36 cellular contexts compared by ENCODE assay signal in genomic region chr1:34905098-34905459, GRCh38.
"Had no signal": no experiment of that assay in that cellular context is flagged by ENCODE, and none has a peak within 500 bp of the region (broad histone marks: within the 10 kb centered on the region; RNA-seq: fewer than 3 reads in every experiment).

No MANE protein-coding gene starts in this region.

- H3K4me1 Mint-ChIP-seq: activated B cell treated with CpG ODN at 0.5 μM for 24 hours; activated CD4-positive, alpha-beta T cell treated with anti-CD3 and anti-CD28 coated beads, Interleukin-2, amount 10 ng/mL, durations not matched to agents 24 days and 14 days; activated naive CD8-positive, alpha-beta T cell treated with anti-CD3 and anti-CD28 coated beads for 36 hours; activated T-helper 17 cell treated with anti-CD3 and anti-CD28 coated beads, Interleukin-2, amount 50 U/mL, for 72 hours had no signal

- H3K4me1 ChIP-seq: adrenal gland, body of pancreas, breast epithelium had no signal

- H3K4me3 Mint-ChIP-seq: activated B cell treated with CpG ODN at 0.5 μM for 24 hours; activated CD4-positive, alpha-beta memory T cell treated with anti-CD3 and anti-CD28 coated beads for 36 hours; activated CD4-positive, alpha-beta T cell treated with anti-CD3 and anti-CD28 coated beads, Interleukin-2, amount 10 ng/mL, durations not matched to agents 24 days and 14 days; activated CD8-positive, alpha-beta T cell treated with anti-CD3 and anti-CD28 coated beads for 36 hours; activated naive CD4-positive, alpha-beta T cell treated with anti-CD3 and anti-CD28 coated beads for 36 hours; activated naive CD8-positive, alpha-beta T cell treated with anti-CD3 and anti-CD28 coated beads for 36 hours; activated T-cell treated with anti-CD3 and anti-CD28 coated beads, Interleukin-2, amount 50 U/mL, for 4 hours; activated T-cell treated with anti-CD3 and anti-CD28 coated beads, Interleukin-2, amount 50 U/mL, for 72 hours; activated T-helper 1 cell treated with anti-CD3 and anti-CD28 coated beads, Interleukin-12 subunit alpha, Interleukin-12 subunit beta, Interleukin-2, Interleukin-4 antibody, amounts not matched to agents 30 ng/mL and 10 ng/mL and 1 ng/mL, durations not matched to agents 14 hours and 24 hours and 36 hours; activated T-helper 17 cell treated with anti-CD3 and anti-CD28 coated beads, Interleukin-2, amount 50 U/mL, for 72 hours; T-helper 1 cell treated with Interleukin-12 subunit alpha and Interleukin-12 subunit beta and Interleukin-4 antibody, amounts not matched to agents 30 μg/mL and 1 μg/mL, for 36 hours; T-helper 2 cell treated with Interferon-gamma antibody and Interleukin-4, amounts not matched to agents 5 μg/mL and 100 μg/mL, for 36 hours had no signal

- H3K36me3 ChIP-seq: adrenal gland, brain microvascular endothelial cell, breast epithelium had no signal

- ATAC-seq: activated CD8-positive, alpha-beta T cell treated with anti-CD3 and anti-CD28 coated beads for 36 hours; activated naive CD4-positive, alpha-beta T cell treated with anti-CD3 and anti-CD28 coated beads, Interleukin-2, amount 50 U/mL, for 72 hours; activated T-cell treated with anti-CD3 and anti-CD28 coated beads, Interleukin-2, amount 50 U/mL, for 4 hours; activated T-cell treated with anti-CD3 and anti-CD28 coated beads, Interleukin-2, amount 50 U/mL, for 72 hours; activated T-helper 17 cell treated with anti-CD3 and anti-CD28 coated beads, Interleukin-2, amount 50 U/mL, for 72 hours; body of pancreas had no signal

- H3K36me3 Mint-ChIP-seq: activated CD4-positive, alpha-beta memory T cell treated with anti-CD3 and anti-CD28 coated beads for 36 hours; activated naive CD4-positive, alpha-beta T cell treated with anti-CD3 and anti-CD28 coated beads, Interleukin-2, amount 50 U/mL, for 72 hours; activated naive CD8-positive, alpha-beta T cell treated with anti-CD3 and anti-CD28 coated beads for 36 hours had no signal

- H3K27me3 ChIP-seq: adrenal gland, body of pancreas, brain microvascular endothelial cell had no signal

- FAIRE-seq: astrocyte, colon, TTC549 had no signal

- H3K9me3 ChIP-seq: adrenal gland, body of pancreas, breast epithelium had no signal

- H3K4me3 ChIP-seq: adrenal gland, body of pancreas, breast epithelium had no signal

- H3K9me3 Mint-ChIP-seq: activated B cell treated with CpG ODN at 0.5 μM for 24 hours; activated CD4-positive, alpha-beta memory T cell treated with anti-CD3 and anti-CD28 coated beads for 36 hours; activated CD4-positive, alpha-beta T cell treated with anti-CD3 and anti-CD28 coated beads, Interleukin-2, amount 10 ng/mL, durations not matched to agents 24 days and 14 days; activated CD8-positive, alpha-beta T cell treated with anti-CD3 and anti-CD28 coated beads for 36 hours; activated naive CD4-positive, alpha-beta T cell treated with anti-CD3 and anti-CD28 coated beads for 36 hours; activated naive CD4-positive, alpha-beta T cell treated with anti-CD3 and anti-CD28 coated beads, Interleukin-2, amount 50 U/mL, for 72 hours; activated naive CD8-positive, alpha-beta T cell treated with anti-CD3 and anti-CD28 coated beads for 36 hours; activated T-cell treated with anti-CD3 and anti-CD28 coated beads, Interleukin-2, amount 50 U/mL, for 4 hours; activated T-helper 1 cell treated with anti-CD3 and anti-CD28 coated beads, Interleukin-12 subunit alpha, Interleukin-12 subunit beta, Interleukin-2, Interleukin-4 antibody, amounts not matched to agents 30 ng/mL and 10 ng/mL and 1 ng/mL, durations not matched to agents 14 hours and 24 hours and 36 hours; T-helper 1 cell treated with Interleukin-12 subunit alpha and Interleukin-12 subunit beta and Interleukin-4 antibody, amounts not matched to agents 30 μg/mL and 1 μg/mL, for 36 hours; T-helper 2 cell treated with Interferon-gamma antibody and Interleukin-4, amounts not matched to agents 5 μg/mL and 100 μg/mL, for 36 hours had no signal

- H3K27ac Mint-ChIP-seq: activated B cell treated with CpG ODN at 0.5 μM for 24 hours; activated CD4-positive, alpha-beta memory T cell treated with anti-CD3 and anti-CD28 coated beads for 36 hours; activated CD4-positive, alpha-beta T cell treated with anti-CD3 and anti-CD28 coated beads, Interleukin-2, amount 10 ng/mL, durations not matched to agents 24 days and 14 days; activated CD8-positive, alpha-beta T cell treated with anti-CD3 and anti-CD28 coated beads for 36 hours; activated naive CD4-positive, alpha-beta T cell treated with anti-CD3 and anti-CD28 coated beads for 36 hours; activated naive CD4-positive, alpha-beta T cell treated with anti-CD3 and anti-CD28 coated beads, Interleukin-2, amount 50 U/mL, for 72 hours; activated naive CD8-positive, alpha-beta T cell treated with anti-CD3 and anti-CD28 coated beads for 36 hours; activated T-cell treated with anti-CD3 and anti-CD28 coated beads, Interleukin-2, amount 50 U/mL, for 72 hours; activated T-helper 1 cell treated with anti-CD3 and anti-CD28 coated beads, Interleukin-12 subunit alpha, Interleukin-12 subunit beta, Interleukin-2, Interleukin-4 antibody, amounts not matched to agents 30 ng/mL and 10 ng/mL and 1 ng/mL, durations not matched to agents 14 hours and 24 hours and 36 hours; activated T-helper 17 cell treated with anti-CD3 and anti-CD28 coated beads, Interleukin-2, amount 50 U/mL, for 72 hours; T-helper 1 cell treated with Interleukin-12 subunit alpha and Interleukin-12 subunit beta and Interleukin-4 antibody, amounts not matched to agents 30 μg/mL and 1 μg/mL, for 36 hours; T-helper 2 cell treated with Interferon-gamma antibody and Interleukin-4, amounts not matched to agents 5 μg/mL and 100 μg/mL, for 36 hours had no signal

- DNase-seq: activated B cell treated with CpG ODN at 0.5 μM for 24 hours; activated CD4-positive, alpha-beta memory T cell treated with anti-CD3 and anti-CD28 coated beads for 36 hours; activated CD4-positive, alpha-beta T cell treated with anti-CD3 and anti-CD28 coated beads for 4 hours; activated CD4-positive, alpha-beta T cell treated with anti-CD3 and anti-CD28 coated beads, Interleukin-2, amount 10 ng/mL, durations not matched to agents 24 days and 14 days; activated CD4-positive, alpha-beta T cell treated with anti-CD3 and anti-CD28 coated beads, Interleukin-2, amount 50 U/mL, for 1 hour; activated CD4-positive, alpha-beta T cell treated with anti-CD3 and anti-CD28 coated beads, Interleukin-2, amount 50 U/mL, for 4 hours; activated CD4-positive, CD25-positive, alpha-beta regulatory T cell treated with anti-CD3 and anti-CD28 coated beads, Interleukin-2, amount 50 U/mL, for 72 hours; activated CD8-positive, alpha-beta T cell treated with anti-CD3 and anti-CD28 coated beads for 36 hours; activated effector memory CD4-positive, alpha-beta T cell treated with anti-CD3 and anti-CD28 coated beads, Interleukin-2, amount 50 U/mL, for 16 hours; activated gamma-delta T cell treated with Interleukin-2 at 50 U/mL for 16 hours; activated naive CD4-positive, alpha-beta T cell; activated naive CD4-positive, alpha-beta T cell treated with anti-CD3 and anti-CD28 coated beads for 36 hours; activated naive CD8-positive, alpha-beta T cell treated with anti-CD3 and anti-CD28 coated beads for 36 hours; activated T-cell treated with anti-CD3 and anti-CD28 coated beads for 4 hours; activated T-cell treated with anti-CD3 and anti-CD28 coated beads, Interleukin-2, amount 50 U/mL, for 1 hour; activated T-cell treated with anti-CD3 and anti-CD28 coated beads, Interleukin-2, amount 50 U/mL, for 4 hours; activated T-cell treated with anti-CD3 and anti-CD28 coated beads, Interleukin-2, amount 50 U/mL, for 72 hours; adrenal gland; amniotic stem cell; aorta; body of pancreas; brain microvascular endothelial cell; central memory CD4-positive, alpha-beta T cell; T-helper 1 cell; T-helper 2 cell; T-helper 9 cell had no signal

- H3K27ac ChIP-seq: adrenal gland, body of pancreas, brain microvascular endothelial cell, breast epithelium, VCaP had no signal
